ENCODE assay signal across 11 cellular contexts in genomic region chr5:171322527-171322926, GRCh38. TPM values are rescaled to one million over a fixed set of nuclear protein-coding genes. Genes with fewer than 3 reads are reported as not detected.
"Had no signal": no experiment of that assay in that cellular context is flagged by ENCODE, and none has a peak within 500 bp of the region (broad histone marks: within the 10 kb centered on the region; RNA-seq: fewer than 3 reads in every experiment).

No MANE protein-coding gene starts in this region.

- DNase-seq: GM23248, GOT3, H7, H9, HCEC 1CT, HFFc6 had no signal

- FAIRE-seq: H1, H54 had no signal

- H2AFZ ChIP-seq: GM23248, GM23338 had no signal

- H3K9me3 ChIP-seq: HAP-1 had no signal

- H3K4me2 ChIP-seq: GM23338 had no signal

- H3K36me3 ChIP-seq: HAP-1 had no signal

- H3K4me1 ChIP-seq: HAP-1 had no signal

- H3K27ac ChIP-seq: GM23248 had no signal

- H3K4me3 ChIP-seq: GM23248, GM23338, HAP-1 had no signal

- ATAC-seq: GM23338, HCT116 had no signal

- H3K9ac ChIP-seq: GM23248 had no signal

RNA-seq across cellular contexts. Expression of gene TLX3, which starts 13.5 kb away (rescaled TPM):
- polyA plus RNA-seq: GM23248, GM23338, H1 had no signal
